In the genomic region with DNA sequence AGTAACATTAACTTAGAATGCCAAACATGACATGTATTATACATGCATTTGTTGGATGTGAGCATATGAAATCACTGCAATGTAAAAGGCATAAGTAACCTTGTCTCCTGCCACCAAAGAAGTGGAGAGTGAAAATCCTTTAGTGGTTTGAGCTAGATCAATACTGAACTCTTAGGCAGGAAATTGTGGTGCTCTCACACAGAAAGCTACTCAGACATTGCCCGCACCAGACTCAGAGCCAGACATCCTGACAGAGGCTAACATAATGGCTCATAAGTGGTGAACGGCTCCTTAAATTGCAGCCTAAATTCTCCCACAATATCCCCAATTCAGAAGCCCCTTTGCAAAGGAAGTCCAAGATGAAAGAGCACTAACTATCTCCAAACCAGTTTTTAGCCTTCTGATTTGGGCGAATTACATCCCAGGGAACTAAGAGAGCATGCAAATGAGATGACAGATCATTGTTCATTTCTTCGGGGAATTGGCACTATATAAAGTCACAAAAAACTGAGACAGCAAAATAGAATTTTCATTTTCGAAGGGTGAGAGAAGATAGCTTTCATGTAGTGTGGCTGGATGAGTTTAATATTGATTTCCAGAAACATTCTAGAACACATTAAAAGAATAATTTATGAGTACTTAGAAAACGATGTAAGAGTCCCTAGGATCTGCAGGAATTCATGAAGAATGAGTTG, we compare ENCODE assay signal across 10 cellular contexts.
DNase-seq lines count a peak whose midpoint lies in the region; ATAC-seq and TF ChIP-seq lines count a peak whose summit lies in the region.
"Had no signal": no experiment of that assay in that cellular context is flagged by ENCODE, and none has a peak within 500 bp of the region (broad histone marks: within the 10 kb centered on the region; RNA-seq: fewer than 3 reads in every experiment).

No MANE protein-coding gene starts in this region.

- no peak overlapping the region for H2AFZ ChIP-seq in neuronal stem cell (ENCODE audit: low read length)

- H3K4me2 ChIP-seq in neuronal stem cell (ENCODE audit: insufficient read depth, low read length, poor library complexity, severe bottlenecking) = no peak overlapping the region

- H3K4ac ChIP-seq in neuronal stem cell (ENCODE audit: low read length) = no peak overlapping the region

- CTCF ChIA-PET in activated naive CD4-positive, alpha-beta T cell treated with anti-CD3 and anti-CD28 coated beads for 36 hours (lab: Charles Lee) = no interaction called here
- CTCF ChIA-PET in activated CD8-positive, alpha-beta T cell treated with anti-CD3 and anti-CD28 coated beads for 36 hours (lab: Charles Lee) = no interaction called here

- H4K8ac ChIP-seq in neuronal stem cell (ENCODE audit: low read depth, low read length) = no peak overlapping the region

- intact Hi-C loops in activated naive CD4-positive, alpha-beta T cell treated with anti-CD3 and anti-CD28 coated beads for 36 hours (cut with micrococcal nuclease) = no loop called here
- intact Hi-C loops in activated CD8-positive, alpha-beta T cell treated with anti-CD3 and anti-CD28 coated beads for 36 hours (cut with micrococcal nuclease) = no loop called here

- H3K23ac ChIP-seq in neuronal stem cell (ENCODE audit: low read depth, low read length, poor library complexity) = no peak overlapping the region

- H3K27me3 Mint-ChIP-seq in activated naive CD4-positive, alpha-beta T cell treated with anti-CD3 and anti-CD28 coated beads for 36 hours (ENCODE audit: low read depth) = peaks cover 2% of the 10 kb centered on the region
- H3K27me3 Mint-ChIP-seq in activated CD8-positive, alpha-beta T cell treated with anti-CD3 and anti-CD28 coated beads for 36 hours = peaks cover 2% of the 10 kb centered on the region

- POLR2A ChIA-PET in activated CD8-positive, alpha-beta T cell treated with anti-CD3 and anti-CD28 coated beads for 36 hours (lab: Charles Lee) = no interaction called here

- H3K4me3 ChIP-seq in neuronal stem cell (ENCODE audit: low read length in 2 of 2) = no peak overlapping the region
- H3K4me3 ChIP-seq: smooth muscle cell had no signal

- H3K9ac ChIP-seq in neuronal stem cell (ENCODE audit: low read depth, low read length, poor library complexity) = no peak overlapping the region

- no peak overlapping the region for H3K18ac ChIP-seq in neuronal stem cell (ENCODE audit: low read length)

- H3K27ac ChIP-seq in neuronal stem cell (replicated peaks; ENCODE audit: low read length) = no peak overlapping the region

- peak; percentile 28 for DNase-seq in activated naive CD4-positive, alpha-beta T cell treated with anti-CD3 and anti-CD28 coated beads for 36 hours
- DNase-seq in activated naive CD4-positive, alpha-beta T cell (lab: John Stamatoyannopoulos, UW) = no peak
- DNase-seq in activated CD8-positive, alpha-beta T cell treated with anti-CD3 and anti-CD28 coated beads for 36 hours = peak; percentile 43
- DNase-seq in NCI-H524 treated with DMSO at 0.1 percent for 48 hours (lab: John Stamatoyannopoulos, UW) (no peak), NCI-H82 treated with DMSO at 0.1 percent for 48 hours (lab: John Stamatoyannopoulos, UW; ENCODE audit: unreplicated experiment) (no peak), ureter (ENCODE audit: low spot score) (no peak), neuronal stem cell (ENCODE audit: low spot score) (no peak)
- DNase-seq: NCI-H446 had no signal

- TF ChIP-seq CTCF in activated CD8-positive, alpha-beta T cell treated with anti-CD3 and anti-CD28 coated beads for 36 hours (IDR thresholded peaks at IDR 0.05) = no peak

- H2BK5ac ChIP-seq in neuronal stem cell (ENCODE audit: low read length) = no peak overlapping the region

- no peak overlapping the region for H3K4me3 Mint-ChIP-seq in activated naive CD4-positive, alpha-beta T cell treated with anti-CD3 and anti-CD28 coated beads for 36 hours
- H3K4me3 Mint-ChIP-seq in activated CD8-positive, alpha-beta T cell treated with anti-CD3 and anti-CD28 coated beads for 36 hours = no peak overlapping the region

- H2BK120ac ChIP-seq in neuronal stem cell (ENCODE audit: low read depth, low read length) = no peak overlapping the region

- no peak overlapping the region for H2BK15ac ChIP-seq in neuronal stem cell (ENCODE audit: low read length)

- no peak overlapping the region for H4K91ac ChIP-seq in neuronal stem cell (ENCODE audit: low read depth, low read length, poor library complexity)

- no peak overlapping the region for H2BK12ac ChIP-seq in neuronal stem cell (ENCODE audit: low read length)

- no peak overlapping the region for H2AK5ac ChIP-seq in neuronal stem cell (ENCODE audit: low read depth, low read length)

- no peak overlapping the region for H3K14ac ChIP-seq in neuronal stem cell (ENCODE audit: low read length)

- no peaks in the 10 kb centered on the region for H3K9me3 ChIP-seq in neuronal stem cell (replicated peaks in 1 of 2; ENCODE audit: control insufficient read depth in 2 of 2, insufficient read depth in 1 of 2, low read depth in 1 of 2, low read length in 2 of 2)

- no peaks in the 10 kb centered on the region for H3K79me1 ChIP-seq in neuronal stem cell (ENCODE audit: low read depth, low read length)

- H3K4me1 Mint-ChIP-seq in activated naive CD4-positive, alpha-beta T cell treated with anti-CD3 and anti-CD28 coated beads for 36 hours (ENCODE audit: low read depth) = peaks cover 13% of the 10 kb centered on the region
- H3K4me1 Mint-ChIP-seq in activated CD8-positive, alpha-beta T cell treated with anti-CD3 and anti-CD28 coated beads for 36 hours (ENCODE audit: low read depth) = peaks cover 15% of the 10 kb centered on the region

- no peaks in the 10 kb centered on the region for H3K9me3 Mint-ChIP-seq in activated naive CD4-positive, alpha-beta T cell treated with anti-CD3 and anti-CD28 coated beads for 36 hours
- H3K9me3 Mint-ChIP-seq in activated CD8-positive, alpha-beta T cell treated with anti-CD3 and anti-CD28 coated beads for 36 hours = no peaks in the 10 kb centered on the region

- H3K27me3 ChIP-seq in neuronal stem cell (ENCODE audit: control insufficient read depth in 3 of 3, insufficient read depth in 3 of 3, low read depth in 1 of 3, low read length in 3 of 3) = no peaks in the 10 kb centered on the region

- H3K27ac Mint-ChIP-seq in activated naive CD4-positive, alpha-beta T cell treated with anti-CD3 and anti-CD28 coated beads for 36 hours = no peak overlapping the region
- H3K27ac Mint-ChIP-seq in activated CD8-positive, alpha-beta T cell treated with anti-CD3 and anti-CD28 coated beads for 36 hours = no peak overlapping the region

- H3K36me3 Mint-ChIP-seq in activated naive CD4-positive, alpha-beta T cell treated with anti-CD3 and anti-CD28 coated beads for 36 hours (ENCODE audit: low read depth) = no peaks in the 10 kb centered on the region
- H3K36me3 Mint-ChIP-seq in activated CD8-positive, alpha-beta T cell treated with anti-CD3 and anti-CD28 coated beads for 36 hours (ENCODE audit: low read depth) = no peaks in the 10 kb centered on the region

- no peaks in the 10 kb centered on the region for H3K36me3 ChIP-seq in neuronal stem cell (replicated peaks in 1 of 2; ENCODE audit: control insufficient read depth in 2 of 2, insufficient read depth in 2 of 2, low read length in 2 of 2)

- no CpG with 5 or more reads among the region's 6 CpGs for WGBS in neuronal stem cell (ENCODE audit: extremely low coverage in 2 of 2, insufficient read length in 2 of 2, insufficient replicate concordance in 1 of 2), 2 donors

- peak; percentile 82 for ATAC-seq in HG03342 (IDR thresholded peaks at IDR 0.05; ENCODE audit: unreplicated experiment)
- peak; percentile 75 for ATAC-seq in activated CD8-positive, alpha-beta T cell treated with anti-CD3 and anti-CD28 coated beads for 36 hours

- H3K4me1 ChIP-seq in neuronal stem cell (ENCODE audit: control insufficient read depth in 2 of 2, insufficient read depth in 1 of 2, low read depth in 1 of 2, low read length in 2 of 2) = no peaks in the 10 kb centered on the region

Comparison
In these comparisons a context has a peak if more than half of its experiments do, and no peak if none do; other contexts are left out.
1. DNase-seq: peak in activated naive CD4-positive, alpha-beta T cell treated with anti-CD3 and anti-CD28 coated beads for 36 hours (single experiment) and activated CD8-positive, alpha-beta T cell treated with anti-CD3 and anti-CD28 coated beads for 36 hours (single experiment); none in activated naive CD4-positive, alpha-beta T cell (0 of 4), NCI-H524 treated with DMSO at 0.1 percent for 48 hours (single experiment), NCI-H82 treated with DMSO at 0.1 percent for 48 hours (single experiment), ureter (single experiment) and neuronal stem cell (single experiment).